8 cellular contexts compared by ENCODE assay signal in the genomic region with DNA sequence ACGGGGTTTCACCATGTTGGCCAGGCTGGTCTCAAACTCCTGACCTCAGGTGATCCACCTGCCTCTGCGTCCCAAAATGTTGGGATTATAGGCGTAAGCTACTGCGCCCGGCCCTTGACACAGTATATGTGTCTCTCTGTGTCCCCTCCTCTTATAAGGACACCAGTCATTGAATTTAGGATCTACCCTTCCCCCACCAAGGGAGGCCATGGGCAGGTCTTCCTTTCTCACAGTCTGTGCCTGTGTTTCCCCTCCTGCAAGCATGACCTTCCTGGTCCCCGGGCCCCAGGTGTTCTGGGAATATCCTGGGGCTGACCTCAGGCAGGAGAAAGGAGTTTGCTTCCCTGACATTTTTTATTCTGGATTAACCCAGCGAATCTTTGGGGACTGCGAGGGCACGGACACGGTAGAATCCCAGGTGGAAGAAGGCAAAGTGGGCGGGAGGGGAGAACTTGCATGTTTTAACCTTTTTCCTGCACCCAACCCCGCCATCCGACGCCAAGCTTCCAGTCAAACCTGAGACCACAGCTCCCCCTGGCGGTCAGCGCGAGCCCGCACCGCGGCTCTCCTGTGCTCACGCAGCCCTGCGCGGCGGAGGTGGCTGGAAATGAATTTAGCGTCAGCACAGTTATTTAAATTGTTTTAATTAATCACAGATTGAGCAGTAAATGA. TPM values are rescaled to one million over a fixed set of nuclear protein-coding genes. Genes with fewer than 3 reads are reported as not detected.
DNase-seq lines count a peak whose midpoint lies in the region; ATAC-seq and TF ChIP-seq lines count a peak whose summit lies in the region.

No MANE protein-coding gene starts in this region.

- no peaks in the 10 kb centered on the region for H4K20me1 ChIP-seq in HCT116 (ENCODE audit: insufficient read depth)

- TF ChIP-seq RAD21 in HCT116 (IDR thresholded peaks at IDR 0.05; ENCODE audit: low read depth), result peak; percentile 73

- TF ChIP-seq POLR2A in HCT116 (IDR thresholded peaks at IDR 0.05; ENCODE audit: borderline replicate concordance, extremely low read depth, insufficient read depth, insufficient read length) (no peak), prostate gland (IDR thresholded peaks at IDR 0.05) (no peak)

- H3K4me3 ChIP-seq in HCT116 (replicated peaks in 1 of 2; ENCODE audit: low read depth in 1 of 2, low read length in 2 of 2), result no peak overlapping the region
- no peak overlapping the region for H3K4me3 ChIP-seq in prostate gland

- no peaks in the 10 kb centered on the region for H3K9me2 ChIP-seq in HCT116 (ENCODE audit: insufficient read depth)

- TF ChIP-seq CTCF in C4-2B (conservative IDR thresholded peaks at IDR 0.05), result peak; percentile 96
- peak; percentile 30 to 98 (median 97); a peak in 5 of 6 replicates for TF ChIP-seq CTCF in HCT116 (IDR thresholded peaks at IDR 0.05 in 2 of 3, conservative IDR thresholded peaks at IDR 0.05 in 1 of 3; ENCODE audit: borderline replicate concordance in 1 of 3, insufficient read depth in 1 of 3, low read depth in 2 of 3, low read length in 2 of 3)
- TF ChIP-seq CTCF in prostate gland (IDR thresholded peaks at IDR 0.05), result peak; percentile 88 to 95 (median 90)

- 19% methylated on average over 25 of the region's 25 CpGs for WGBS in prostate gland

- H3K9ac ChIP-seq in HCT116 (ENCODE audit: low read length), result no peak overlapping the region

- no TSS peak for BruUV-seq in HCT116 (replicated peaks; lab: Mats Ljungman, UMichigan)

- no peak overlapping the region for H2AFZ ChIP-seq in HCT116 (ENCODE audit: low read depth, low read length, poor library complexity, severe bottlenecking)

- H3K79me2 ChIP-seq in HCT116 (ENCODE audit: insufficient read depth, low read length), result no peaks in the 10 kb centered on the region

- RAD21 ChIA-PET in HCT116 (lab: Charles Lee; ENCODE audit: low non-redundant PET in 1 of 2, low total read pairs in 2 of 2, uncharacterized antibody in 2 of 2, unreplicated experiment in 2 of 2), result interaction anchor here in 1 of 2 experiments (0.6 kb wide), 1 partner anchor 127 kb away, joined by 3 read pairs; no protein-coding TSS in a partner anchor

- intact Hi-C loops in HCT116 (cut with micrococcal nuclease), result loop anchor here (5.0 to 10.0 kb wide), 4 partner anchors 609 to 1722 kb away; a partner anchor contains a TSS
- intact Hi-C loops in left cardiac atrium (cut with DNase I), result loop anchor here in 1 of 2 donors (10.0 kb wide), 2 partner anchors 969 to 1719 kb away; no protein-coding TSS in a partner anchor
- intact Hi-C loops in prostate gland (cut with DNase I), result no loop called here

- ATAC-seq in HCT116 (peak; percentile 96), left cardiac atrium (peak; percentile 57 to 70), GM21786 (IDR thresholded peaks at IDR 0.05; ENCODE audit: unreplicated experiment) (no peak)

- H3K9me3 ChIP-seq in HCT116 (ENCODE audit: control insufficient read depth in 1 of 2, insufficient read depth in 1 of 2, low read depth in 1 of 2, low read length in 2 of 2) (no peaks in the 10 kb centered on the region), prostate gland (no peaks in the 10 kb centered on the region)

- H3K4me2 ChIP-seq in HCT116 (ENCODE audit: low read length), result peak overlapping the region; percentile 21; the same call in 1 of the 2 replicates

- POLR2A ChIA-PET in HCT116 (lab: Charles Lee), result no interaction called here

- H3K27me3 ChIP-seq in HCT116 (ENCODE audit: insufficient read depth, low read length), result no peaks in the 10 kb centered on the region
- H3K27me3 ChIP-seq in prostate gland (replicated peaks; ENCODE audit: insufficient read depth), result no peaks in the 10 kb centered on the region

- CTCF ChIA-PET in HCT116 (lab: Charles Lee), result interaction anchor here (0.7 to 1.7 kb wide), 9 partner anchors 8 to 208 kb away, joined by 3 to 6 read pairs (median 4); no protein-coding TSS in a partner anchor

- no peaks in the 10 kb centered on the region for H3K36me3 ChIP-seq in HCT116 (ENCODE audit: control insufficient read depth in 1 of 2, insufficient read depth in 2 of 2, low read length in 2 of 2)
- H3K36me3 ChIP-seq in prostate gland, result no peaks in the 10 kb centered on the region

- DNase-seq in HCT116 (ENCODE audit: low read depth, low spot score), result peak; percentile 28
- DNase-seq in RKO (ENCODE audit: low spot score), result peak; percentile 53
- DNase-seq in activated naive CD4-positive, alpha-beta T cell treated with Interleukin-2 at 50 U/mL for 16 hours, result peak; percentile 40
- peak; percentile 68 for DNase-seq in left cardiac atrium
- DNase-seq in prostate gland (ENCODE audit: low spot score), result peak; percentile 70
- no peak for DNase-seq in SW480 (ENCODE audit: low spot score)

- no peaks in the 10 kb centered on the region for H3K4me1 ChIP-seq in HCT116 (ENCODE audit: control insufficient read depth in 1 of 2, insufficient read depth in 2 of 2, low read length in 2 of 2)
- H3K4me1 ChIP-seq in prostate gland (replicated peaks), result peaks cover 5% of the 10 kb centered on the region

- H3K27ac ChIP-seq in C4-2B, result no peak overlapping the region
- no peak overlapping the region for H3K27ac ChIP-seq in HCT116 (ENCODE audit: low read depth, low read length)
- H3K27ac ChIP-seq in prostate gland, result no peak overlapping the region

TF ChIP-seq in HCT116, 20 proteins besides CTCF, POLR2A, EP300 and RAD21:
- TF ChIP-seq TCF7L2 (IDR thresholded peaks at IDR 0.05; ENCODE audit: borderline replicate concordance, extremely low read depth, insufficient read depth, insufficient read length), result no peak
- no peak for TF ChIP-seq FOSL1 (IDR thresholded peaks at IDR 0.05; ENCODE audit: low read depth)
- no peak for TF ChIP-seq SRF (IDR thresholded peaks at IDR 0.05; ENCODE audit: low read depth)

RNA-seq across cellular contexts. Expression of a gene that starts 42.1 kb away (rescaled TPM):
- total RNA-seq in HCT116 (2021; ENCODE audit: unreplicated experiment), result not detected
- 0.01 TPM in 1 of 2 replicates, not detected in the other for polyA plus RNA-seq in HCT116 (2012)
- not detected for total RNA-seq in left cardiac atrium
- total RNA-seq in prostate gland, result 1 to 10 TPM in 1 of 2 donors, under 1 TPM in 1; 0.14 to 1.9 TPM
